9 cellular contexts compared by ENCODE assay signal in genomic region chr17:77146882-77147281, GRCh38. TPM values are rescaled to one million over a fixed set of nuclear protein-coding genes. Genes with fewer than 3 reads are reported as not detected.
DNase-seq lines count a peak whose midpoint lies in the region; ATAC-seq and TF ChIP-seq lines count a peak whose summit lies in the region.
"Had no signal": no experiment of that assay in that cellular context is flagged by ENCODE, and none has a peak within 500 bp of the region (broad histone marks: within the 10 kb centered on the region; RNA-seq: fewer than 3 reads in every experiment).

No MANE protein-coding gene starts in this region.

- no peaks in the 10 kb centered on the region for H3K9me3 ChIP-seq in stomach

- TF ChIP-seq POLR2A in stomach (IDR thresholded peaks at IDR 0.05) = no peak

- no peak for TF ChIP-seq EP300 in stomach (IDR thresholded peaks at IDR 0.05)

- H3K4me3 ChIP-seq in stomach = peak overlapping the region in 3 of 4 donors; percentile 14 to 31 (median 15)

- ATAC-seq in activated T-helper 17 cell treated with anti-CD3 and anti-CD28 coated beads, Interleukin-2, amount 50 U/mL, for 72 hours (replicated peaks) = no peak
- no peak for ATAC-seq in HG02588 (IDR thresholded peaks at IDR 0.05; ENCODE audit: unreplicated experiment)

- H3K27me3 Mint-ChIP-seq in activated T-helper 17 cell treated with anti-CD3 and anti-CD28 coated beads, Interleukin-2, amount 50 U/mL, for 72 hours = no peaks in the 10 kb centered on the region

- H3K4me3 Mint-ChIP-seq in activated T-helper 17 cell treated with anti-CD3 and anti-CD28 coated beads, Interleukin-2, amount 50 U/mL, for 72 hours = peak overlapping the region; percentile 39

- H3K36me3 ChIP-seq in stomach = peaks cover 12 to 59% (median 50%) of the 10 kb centered on the region in 4 donors

- no peaks in the 10 kb centered on the region for H3K27me3 ChIP-seq in stomach

- 33 to 43% (median 41%) methylated on average over 17 of the region's 17 CpGs for WGBS in stomach, 5 donors

- no peaks in the 10 kb centered on the region for H3K9me3 Mint-ChIP-seq in activated T-helper 17 cell treated with anti-CD3 and anti-CD28 coated beads, Interleukin-2, amount 50 U/mL, for 72 hours

- peak overlapping the region; percentile 82 to 99 (median 95) for H3K27ac ChIP-seq in stomach

- H3K36me3 Mint-ChIP-seq in activated T-helper 17 cell treated with anti-CD3 and anti-CD28 coated beads, Interleukin-2, amount 50 U/mL, for 72 hours (ENCODE audit: low read depth) = peaks cover 95% of the 10 kb centered on the region

- peak; percentile 47 for DNase-seq in NCI-H510A treated with DMSO at 0.1 percent for 48 hours (lab: John Stamatoyannopoulos, UW)
- no peak for DNase-seq in NCI-H510A (lab: John Stamatoyannopoulos, UW)
- DNase-seq in left kidney (ENCODE audit: low read depth, low spot score) = peak; percentile 81
- DNase-seq in stomach = peak; percentile 83
- no peak for DNase-seq in NCI-H1105 treated with DMSO at 0.1 percent for 48 hours (lab: John Stamatoyannopoulos, UW)
- no peak for DNase-seq in stimulated activated naive CD4-positive, alpha-beta T cell treated with Interleukin-2 at 50 U/mL for 16 hours (lab: John Stamatoyannopoulos, UW)
- DNase-seq: 8988T had no signal

- peaks cover 55 to 99% (median 82%) of the 10 kb centered on the region in 4 donors for H3K4me1 ChIP-seq in stomach

- peaks cover 59% of the 10 kb centered on the region for H3K4me1 Mint-ChIP-seq in activated T-helper 17 cell treated with anti-CD3 and anti-CD28 coated beads, Interleukin-2, amount 50 U/mL, for 72 hours

- intact Hi-C loops in stomach (cut with DNase I; ENCODE audit: low total_unique reads) = loop anchor here (10.0 kb wide), 1 partner anchor 68 kb away; no protein-coding TSS in a partner anchor

- peak in 4 of 7 experiments; percentile 11 to 55 (median 38) for TF ChIP-seq CTCF in stomach (IDR thresholded peaks at IDR 0.05)

- H3K27ac Mint-ChIP-seq in activated T-helper 17 cell treated with anti-CD3 and anti-CD28 coated beads, Interleukin-2, amount 50 U/mL, for 72 hours = peak overlapping the region; percentile 84

RNA-seq across cellular contexts. Expression of gene SEC14L1, which starts 6.1 kb away (rescaled TPM):
- 10 to 100 TPM; 89.3 to 98.4 TPM for total RNA-seq in activated T-helper 17 cell treated with anti-CD3 and anti-CD28 coated beads, Interleukin-2, amount 50 U/mL, for 72 hours
- total RNA-seq in stomach = 100 to 1,000 TPM in 1 of 5 donors, 10 to 100 TPM in 3, 1 to 10 TPM in 1; 3.2 to 106 (median 60.1) TPM
- polyA plus RNA-seq in stomach = 10 to 100 TPM; 17.0 to 39.5 (median 30.2) TPM

Comparison
In these comparisons a context has a peak if more than half of its experiments do, and no peak if none do; other contexts are left out.
1. DNase-seq: peak in NCI-H510A treated with DMSO at 0.1 percent for 48 hours (single experiment), left kidney (single experiment) and stomach (single experiment); none in NCI-H510A (single experiment), NCI-H1105 treated with DMSO at 0.1 percent for 48 hours (single experiment) and stimulated activated naive CD4-positive, alpha-beta T cell treated with Interleukin-2 at 50 U/mL for 16 hours (single experiment).